ENCODE assay signal across 16 cellular contexts in genomic region chr1:30658014-30658336, GRCh38.
DNase-seq lines count a peak whose midpoint lies in the region; ATAC-seq, FAIRE-seq and TF ChIP-seq lines count a peak whose summit lies in the region.
"Had no signal": no experiment of that assay in that cellular context is flagged by ENCODE, and none has a peak within 500 bp of the region (broad histone marks: within the 10 kb centered on the region; RNA-seq: fewer than 3 reads in every experiment).

No MANE protein-coding gene starts in this region.

- DNase-seq in PC-9 (no peak), H1 (ENCODE audit: low read depth in 1 of 2, low spot score in 2 of 2) (no peak), mucosa of descending colon (no peak), upper lobe of right lung (peak; percentile 56), tibial nerve (ENCODE audit: low spot score in 2 of 2) (no peak)
- DNase-seq: C1 segment of cervical spinal cord; CD4-positive, alpha-beta T cell; DMS 273 treated with DMSO at 0.1 percent for 48 hours; HFFc6 had no signal

- no peaks in the 10 kb centered on the region for H3K79me1 ChIP-seq in H1 (ENCODE audit: low read depth, low read length)

- H3K4ac ChIP-seq in H1 (replicated peaks; ENCODE audit: insufficient read length, low read depth, low read length): no peak overlapping the region

- no peak overlapping the region for H3K23ac ChIP-seq in H1 (ENCODE audit: insufficient read length)

- peaks cover 5% of the 10 kb centered on the region; the same call in 1 of the 2 replicates for H3K23me2 ChIP-seq in H1 (ENCODE audit: low read depth, low read length)

- H4K91ac ChIP-seq in H1 (replicated peaks; ENCODE audit: insufficient read length, low read length): no peak overlapping the region

- no peak overlapping the region for H3K9ac ChIP-seq in H1 (replicated peaks in 1 of 4; ENCODE audit: extremely low read depth in 1 of 4, low read depth in 3 of 4, low read length in 3 of 4)

- POLR2A ChIA-PET in PC-9 (lab: Charles Lee; ENCODE audit: unreplicated experiment): no interaction called here
- POLR2A ChIA-PET in H1 (lab: Charles Lee; ENCODE audit: partially characterized antibody): no interaction called here

- no peak overlapping the region for H3K14ac ChIP-seq in H1 (ENCODE audit: insufficient read length)

- H3K9me3 ChIP-seq in PC-9 (ENCODE audit: insufficient read depth, low read depth): no peaks in the 10 kb centered on the region
- no peaks in the 10 kb centered on the region for H3K9me3 ChIP-seq in H1 (ENCODE audit: insufficient read depth in 2 of 2, low read depth in 1 of 2, low read length in 1 of 2)
- no peaks in the 10 kb centered on the region for H3K9me3 ChIP-seq in mucosa of descending colon
- H3K9me3 ChIP-seq in upper lobe of right lung: no peaks in the 10 kb centered on the region
- no peaks in the 10 kb centered on the region for H3K9me3 ChIP-seq in tibial nerve
- H3K9me3 ChIP-seq: HAP-1 had no signal

- TF ChIP-seq RAD21 in H1 (IDR thresholded peaks at IDR 0.05 in 1 of 2, conservative IDR thresholded peaks at IDR 0.05 in 1 of 2; ENCODE audit: low read depth in 2 of 2, low read length in 2 of 2): no peak

- H3K18ac ChIP-seq in H1 (ENCODE audit: extremely low read depth, low read length): no peak overlapping the region

- H3K9me2 ChIP-seq in PC-9 (ENCODE audit: insufficient read depth): no peaks in the 10 kb centered on the region

- ATAC-seq in mucosa of descending colon (peak; percentile 63), upper lobe of right lung (no peak), GM19351 (IDR thresholded peaks at IDR 0.05; ENCODE audit: unreplicated experiment) (no peak), GM18502 (IDR thresholded peaks at IDR 0.05; ENCODE audit: poor library complexity, unreplicated experiment) (no peak)

- peak overlapping the region; percentile 88; the same call in 1 of the 2 replicates for H4K8ac ChIP-seq in H1 (ENCODE audit: extremely low read depth, insufficient read depth, low read length)

- TF ChIP-seq CTCF in PC-9 (conservative IDR thresholded peaks at IDR 0.05) (no peak), H1 (IDR thresholded peaks at IDR 0.05; ENCODE audit: control extremely low read depth in 1 of 3, insufficient read depth in 1 of 3, low read depth in 1 of 3, low read length in 3 of 3) (no peak), mucosa of descending colon (IDR thresholded peaks at IDR 0.05) (no peak), upper lobe of right lung (IDR thresholded peaks at IDR 0.05) (no peak), tibial nerve (IDR thresholded peaks at IDR 0.05) (no peak)

- no TSS peak for BruUV-seq in PC-9 (replicated peaks; lab: Mats Ljungman, UMichigan)

- H2BK12ac ChIP-seq in H1 (ENCODE audit: low read depth, low read length): no peak overlapping the region

- no peak overlapping the region for H2BK120ac ChIP-seq in H1 (replicated peaks; ENCODE audit: low read depth, low read length)

- intact Hi-C loops in PC-9 (cut with micrococcal nuclease; ENCODE audit: unreplicated experiment): no loop called here
- intact Hi-C loops in mucosa of descending colon (cut with DNase I, micrococcal nuclease): no loop called here
- intact Hi-C loops in upper lobe of right lung (cut with DNase I): no loop called here

- H2AK5ac ChIP-seq in H1 (ENCODE audit: low read depth, low read length): no peak overlapping the region

- no peak for FAIRE-seq in H1 (lab: Jason Lieb, UNC)
- FAIRE-seq: A204.1, GM18507 had no signal

- no peak overlapping the region for H2BK15ac ChIP-seq in H1 (ENCODE audit: low read length)

- no peak overlapping the region for H3K56ac ChIP-seq in H1 (replicated peaks; ENCODE audit: insufficient read length, low read depth, low read length)

- H3K36me3 ChIP-seq in PC-9 (ENCODE audit: low read depth) (no peaks in the 10 kb centered on the region), H1 (ENCODE audit: control insufficient read depth in 2 of 4, insufficient read depth in 4 of 4, low read length in 3 of 4) (no peaks in the 10 kb centered on the region), mucosa of descending colon (ENCODE audit: low read depth) (no peaks in the 10 kb centered on the region), upper lobe of right lung (no peaks in the 10 kb centered on the region), tibial nerve (no peaks in the 10 kb centered on the region)
- H3K36me3 ChIP-seq: HAP-1 had no signal

- H4K20me1 ChIP-seq in PC-9 (ENCODE audit: insufficient read depth): no peaks in the 10 kb centered on the region
- no peaks in the 10 kb centered on the region for H4K20me1 ChIP-seq in H1 (replicated peaks in 1 of 2; ENCODE audit: control insufficient read depth in 1 of 2, insufficient read depth in 2 of 2, low read length in 2 of 2)

- no peak overlapping the region for H2BK5ac ChIP-seq in H1 (ENCODE audit: low read depth, low read length)

- CTCF ChIA-PET in PC-9 (lab: Charles Lee) (no interaction called here), H1 (lab: Charles Lee; ENCODE audit: partially characterized antibody) (interaction anchor here (0.6 to 1.2 kb wide), 3 partner anchors 24 to 165 kb away, joined by 3 read pairs; no protein-coding TSS in a partner anchor)

- no peak overlapping the region for H2AFZ ChIP-seq in PC-9
- no peak overlapping the region for H2AFZ ChIP-seq in H1 (ENCODE audit: low read length)
- H2AFZ ChIP-seq: GM23338 had no signal

- H3K27ac ChIP-seq in PC-9 (no peak overlapping the region), H1 (ENCODE audit: low read depth, low read length) (no peak overlapping the region), upper lobe of right lung (no peak overlapping the region), tibial nerve (no peak overlapping the region)
- H3K27ac ChIP-seq: HL-60 had no signal

- TF ChIP-seq EP300 in H1 (IDR thresholded peaks at IDR 0.05; ENCODE audit: borderline replicate concordance in 1 of 2, low read depth in 2 of 2, low read length in 2 of 2) (no peak), tibial nerve (IDR thresholded peaks at IDR 0.05) (no peak)

- H3K27me3 ChIP-seq in PC-9 (ENCODE audit: insufficient read depth, low read depth) (no peaks in the 10 kb centered on the region), H1 (replicated peaks in 1 of 4; ENCODE audit: control insufficient read depth in 3 of 4, extremely low read depth in 1 of 4, insufficient read depth in 3 of 4, low read length in 3 of 4) (peaks cover 0 to 2% (median 0%) of the 10 kb centered on the region in 4 experiments; a peak in 1 of 7 replicates), upper lobe of right lung (peaks cover 9% of the 10 kb centered on the region), tibial nerve (peaks cover 0 to 16% of the 10 kb centered on the region in 2 donors)

- H3K4me2 ChIP-seq in PC-9 (peak overlapping the region; percentile 59), H1 (ENCODE audit: insufficient read depth in 1 of 2, low read depth in 2 of 2, low read length in 2 of 2) (no peak overlapping the region)
- H3K4me2 ChIP-seq: GM23338 had no signal

- H3K4me1 ChIP-seq in PC-9 (replicated peaks; ENCODE audit: insufficient read depth) (peaks cover 28% of the 10 kb centered on the region), H1 (replicated peaks in 1 of 4; ENCODE audit: control insufficient read depth in 3 of 4, insufficient read depth in 4 of 4, low read length in 3 of 4) (peaks cover 0 to 9% (median 3%) of the 10 kb centered on the region in 4 experiments; a peak in 4 of 7 replicates), mucosa of descending colon (ENCODE audit: low read depth) (peaks cover 9% of the 10 kb centered on the region), upper lobe of right lung (no peaks in the 10 kb centered on the region), tibial nerve (no peaks in the 10 kb centered on the region)
- H3K4me1 ChIP-seq: HAP-1 had no signal

- TF ChIP-seq POLR2A in H1 (IDR thresholded peaks at IDR 0.05; ENCODE audit: control extremely low read depth in 1 of 2, low read depth in 2 of 2, low read length in 2 of 2) (no peak), tibial nerve (IDR thresholded peaks at IDR 0.05) (no peak)

- WGBS in H1 (ENCODE audit: extremely low coverage in 1 of 2, insufficient coverage in 1 of 2, insufficient read length in 1 of 2, insufficient replicate concordance in 2 of 2, low coverage in 1 of 2, low lambda C conversion rate in 2 of 2, missing lambda C conversion rate in 1 of 2), 2 experiments: 89% methylated on average over 6 of the region's 8 CpGs; no CpG with 5 or more reads in 1 of the 2 experiments
- 74 to 80% methylated on average over 7 to 8 of the region's 8 CpGs for WGBS in tibial nerve, 2 donors

- no peaks in the 10 kb centered on the region for H3K79me2 ChIP-seq in PC-9 (ENCODE audit: low read depth)
- H3K79me2 ChIP-seq in H1 (ENCODE audit: control insufficient read depth in 1 of 2, insufficient read depth in 2 of 2, low read length in 2 of 2): no peaks in the 10 kb centered on the region

- H2BK20ac ChIP-seq in H1 (ENCODE audit: low read length): no peak overlapping the region

- no peaks in the 10 kb centered on the region for H3F3A ChIP-seq in PC-9 (ENCODE audit: insufficient read depth, low read depth)

- H3K4me3 ChIP-seq in PC-9 (no peak overlapping the region), H1 (ENCODE audit: extremely low read depth in 1 of 4, insufficient read depth in 2 of 4, low read depth in 3 of 4, low read length in 4 of 4) (no peak overlapping the region), mucosa of descending colon (no peak overlapping the region), upper lobe of right lung (no peak overlapping the region), tibial nerve (no peak overlapping the region)
- H3K4me3 ChIP-seq: GM23338, HAP-1 had no signal

- H4K5ac ChIP-seq in H1 (ENCODE audit: insufficient read length, low read depth, low read length): no peak overlapping the region

TF ChIP-seq in H1, 55 proteins besides CTCF, POLR2A, EP300 and RAD21 (continues in another document):
- TF ChIP-seq SIRT6 (IDR thresholded peaks at IDR 0.05; ENCODE audit: low read length) (no peak), SP4 (IDR thresholded peaks at IDR 0.05; ENCODE audit: low read length) (no peak), RFX5 (IDR thresholded peaks at IDR 0.05; ENCODE audit: borderline replicate concordance, low read depth, low read length) (no peak), HDAC6 (IDR thresholded peaks at IDR 0.05; ENCODE audit: low read depth, low read length) (no peak), SP1 (IDR thresholded peaks at IDR 0.05; ENCODE audit: low read depth, low read length) (no peak), ATF3 (IDR thresholded peaks at IDR 0.05; ENCODE audit: insufficient read depth, low read depth, low read length) (no peak), POLR2AphosphoS5 (IDR thresholded peaks at IDR 0.05; ENCODE audit: low read depth, low read length) (no peak), NRF1 (IDR thresholded peaks at IDR 0.05; ENCODE audit: low read depth, low read length) (no peak), TAF1 (IDR thresholded peaks at IDR 0.05; ENCODE audit: low read depth, low read length) (no peak), KDM4A (IDR thresholded peaks at IDR 0.05; ENCODE audit: low read depth, low read length, severe bottlenecking) (no peak), SP2 (IDR thresholded peaks at IDR 0.05; ENCODE audit: low read length) (no peak)
